8 cellular contexts compared by ENCODE assay signal in genomic region chr7:140696024-140696678, GRCh38. TPM values are rescaled to one million over a fixed set of nuclear protein-coding genes. Genes with fewer than 3 reads are reported as not detected.
DNase-seq lines count a peak whose midpoint lies in the region; ATAC-seq, FAIRE-seq and TF ChIP-seq lines count a peak whose summit lies in the region.

No MANE protein-coding gene starts in this region.

- H3K9ac ChIP-seq in astrocyte (ENCODE audit: low read length), result peak overlapping the region; percentile 88

- intact Hi-C loops in aorta (cut with DNase I), result loop anchor here in 1 of 2 donors (10.0 kb wide), 1 partner anchor 229 kb away; the partner anchor contains the start of gene BRAF

- H3K79me2 ChIP-seq in astrocyte (ENCODE audit: insufficient read depth, low read length), result peaks cover 44% of the 10 kb centered on the region

- peak overlapping the region; percentile 98 for H3K4me3 Mint-ChIP-seq in astrocyte (ENCODE audit: unreplicated experiment)

- H3K27ac Mint-ChIP-seq in astrocyte (ENCODE audit: unreplicated experiment), result peak overlapping the region; percentile 99

- in situ Hi-C loops in SK-MEL-5 (cut with HindIII; ENCODE audit: low pct_unique_long_range_greater_than_20kb, low sequenced_read_pairs), result no loop called here

- WGBS in aorta, 2 donors, result 19% methylated on average over 22 to 23 of the region's 23 CpGs

- H3K27me3 ChIP-seq in HL-60 (ENCODE audit: insufficient read depth, poor library complexity, severe bottlenecking) (no peaks in the 10 kb centered on the region), astrocyte (ENCODE audit: insufficient read depth, low read length) (no peaks in the 10 kb centered on the region), aorta (ENCODE audit: control insufficient read depth in 1 of 2, insufficient read depth in 2 of 2, low read length in 1 of 2) (no peaks in the 10 kb centered on the region)

- H3K36me3 ChIP-seq in astrocyte (ENCODE audit: insufficient read depth, low read length), result no peaks in the 10 kb centered on the region
- H3K36me3 ChIP-seq in aorta (ENCODE audit: control insufficient read depth in 1 of 2, insufficient read depth in 2 of 2, low read length in 1 of 2), result no peaks in the 10 kb centered on the region

- peaks cover 27% of the 10 kb centered on the region for H4K20me1 ChIP-seq in astrocyte (ENCODE audit: insufficient read depth, low read length)

- no peaks in the 10 kb centered on the region for H3K9me3 ChIP-seq in astrocyte (ENCODE audit: insufficient read depth, low read depth, low read length)
- no peaks in the 10 kb centered on the region for H3K9me3 ChIP-seq in aorta (ENCODE audit: control insufficient read depth, low read length)

- peaks cover 7% of the 10 kb centered on the region for H3K36me3 Mint-ChIP-seq in astrocyte (ENCODE audit: low read depth, unreplicated experiment)

- H3K4me2 ChIP-seq in astrocyte (ENCODE audit: low read length), result peak overlapping the region; percentile 81

- peak in 1 of 2 experiments; percentile 94 for DNase-seq in HL-60 (ENCODE audit: low read depth in 1 of 2, low spot score in 1 of 2)
- peak; percentile 95 for DNase-seq in SK-MEL-5 (ENCODE audit: low read depth, low spot score)
- peak; percentile 79 for DNase-seq in astrocyte (ENCODE audit: low read depth)
- peak; percentile 97 for DNase-seq in hepatic stellate cell (ENCODE audit: low spot score)
- DNase-seq in retinal pigment epithelial cell (ENCODE audit: low read depth), result peak; percentile 64
- DNase-seq in aorta, result peak; percentile 96 to 99
- DNase-seq in T1000 (lab: John Stamatoyannopoulos, UW), result no peak

- TF ChIP-seq CTCF in HL-60 (IDR thresholded peaks at IDR 0.05; ENCODE audit: insufficient read depth, low read length), result no peak
- no peak for TF ChIP-seq CTCF in astrocyte (IDR thresholded peaks at IDR 0.05; ENCODE audit: insufficient read depth, low read depth, low read length)
- no peak for TF ChIP-seq CTCF in retinal pigment epithelial cell (conservative IDR thresholded peaks at IDR 0.05; ENCODE audit: low read depth, low read length)

- no peak for FAIRE-seq in astrocyte (lab: Jason Lieb, UNC)

- peaks cover 8% of the 10 kb centered on the region for H3K4me1 ChIP-seq in astrocyte (ENCODE audit: insufficient read depth, low read length)
- no peaks in the 10 kb centered on the region for H3K4me1 ChIP-seq in aorta (ENCODE audit: control insufficient read depth in 1 of 2, insufficient read depth in 2 of 2, low read length in 2 of 2)

- no peak for ATAC-seq in aorta (ENCODE audit: low FRiP score)

- peaks cover 2% of the 10 kb centered on the region for H3K9me3 Mint-ChIP-seq in astrocyte (ENCODE audit: unreplicated experiment)

- no peaks in the 10 kb centered on the region for H3K27me3 Mint-ChIP-seq in astrocyte (ENCODE audit: low read depth, unreplicated experiment)

- H3K27ac ChIP-seq in HL-60 (replicated peaks) (peak overlapping the region; percentile 92), astrocyte (ENCODE audit: low read depth, low read length) (peak overlapping the region; percentile 91), aorta (ENCODE audit: low read depth in 1 of 2, low read length in 2 of 2) (peak overlapping the region in 1 of 2 donors; percentile 65)

- H2AFZ ChIP-seq in astrocyte (ENCODE audit: low read depth, low read length), result peak overlapping the region; percentile 96

- peaks cover 17% of the 10 kb centered on the region for H3K4me1 Mint-ChIP-seq in astrocyte (ENCODE audit: low read depth, unreplicated experiment)

- H3K4me3 ChIP-seq in GM08714 (ENCODE audit: low read length), result peak overlapping the region; percentile 81; the same call in 1 of the 2 replicates
- peak overlapping the region; percentile 90 for H3K4me3 ChIP-seq in HL-60 (replicated peaks; ENCODE audit: insufficient read depth, low read length)
- peak overlapping the region; percentile 86 for H3K4me3 ChIP-seq in astrocyte (ENCODE audit: insufficient read depth, low read depth, low read length)
- peak overlapping the region; percentile 80 for H3K4me3 ChIP-seq in retinal pigment epithelial cell (ENCODE audit: low read length)
- peak overlapping the region in 1 of 2 donors; percentile 63 for H3K4me3 ChIP-seq in aorta (ENCODE audit: low read length in 2 of 2)

RNA-seq across cellular contexts. Expression of gene NDUFB2, which starts 0.4 kb away (rescaled TPM):
- 230 and 286 TPM in 2 replicates for total RNA-seq in SK-MEL-5 (2014; rRNA removed; shearing (Covaris generic))
- 287 and 528 TPM in 2 replicates for polyA plus RNA-seq in SK-MEL-5 (2015; cell fraction: cytosol; rRNA removed)
- 44.7 and 103 TPM in 2 replicates for polyA plus RNA-seq in SK-MEL-5 (2015; cell fraction: nucleus; rRNA removed)
- 218 and 254 TPM in 2 replicates for total RNA-seq in astrocyte
- 100 to 1,000 TPM; 106 to 124 TPM for total RNA-seq in aorta
- 100 to 1,000 TPM; 227 to 615 TPM for polyA plus RNA-seq in aorta

RNA-seq across cellular contexts. Expression of gene ADCK2, which starts 23.4 kb away (rescaled TPM):
- total RNA-seq in SK-MEL-5 (2014; rRNA removed; shearing (Covaris generic)), result 30.9 and 35.2 TPM in 2 replicates
- polyA plus RNA-seq in SK-MEL-5 (2015; cell fraction: cytosol; rRNA removed), result 34.9 and 41.5 TPM in 2 replicates
- polyA plus RNA-seq in SK-MEL-5 (2015; cell fraction: nucleus; rRNA removed), result 14.5 and 16.8 TPM in 2 replicates
- total RNA-seq in astrocyte (11.5 and 12.4 TPM in 2 replicates), aorta (10 to 100 TPM; 12.9 to 15.8 TPM)
- 10 to 100 TPM; 10.9 to 14.9 TPM for polyA plus RNA-seq in aorta

RNA-seq across cellular contexts. Expression of gene DENND2A, which starts 55.5 kb away (rescaled TPM):
- 0.16 TPM in 1 of 2 replicates, not detected in the other for total RNA-seq in SK-MEL-5 (2014; rRNA removed; shearing (Covaris generic))
- 0.04 and 0.05 TPM in 2 replicates for polyA plus RNA-seq in SK-MEL-5 (2015; cell fraction: cytosol; rRNA removed)
- polyA plus RNA-seq in SK-MEL-5 (2015; cell fraction: nucleus; rRNA removed), result not detected in 2 replicates
- total RNA-seq in astrocyte (41.7 and 42.1 TPM in 2 replicates), aorta (10 to 100 TPM in 1 of 2 donors, 1 to 10 TPM in 1; 5.9 to 19.2 TPM)
- polyA plus RNA-seq in aorta, result 1 to 10 TPM; 1.4 to 1.8 TPM
